Comparison of ENCODE assay signal across 9 cellular contexts in the genomic region with DNA sequence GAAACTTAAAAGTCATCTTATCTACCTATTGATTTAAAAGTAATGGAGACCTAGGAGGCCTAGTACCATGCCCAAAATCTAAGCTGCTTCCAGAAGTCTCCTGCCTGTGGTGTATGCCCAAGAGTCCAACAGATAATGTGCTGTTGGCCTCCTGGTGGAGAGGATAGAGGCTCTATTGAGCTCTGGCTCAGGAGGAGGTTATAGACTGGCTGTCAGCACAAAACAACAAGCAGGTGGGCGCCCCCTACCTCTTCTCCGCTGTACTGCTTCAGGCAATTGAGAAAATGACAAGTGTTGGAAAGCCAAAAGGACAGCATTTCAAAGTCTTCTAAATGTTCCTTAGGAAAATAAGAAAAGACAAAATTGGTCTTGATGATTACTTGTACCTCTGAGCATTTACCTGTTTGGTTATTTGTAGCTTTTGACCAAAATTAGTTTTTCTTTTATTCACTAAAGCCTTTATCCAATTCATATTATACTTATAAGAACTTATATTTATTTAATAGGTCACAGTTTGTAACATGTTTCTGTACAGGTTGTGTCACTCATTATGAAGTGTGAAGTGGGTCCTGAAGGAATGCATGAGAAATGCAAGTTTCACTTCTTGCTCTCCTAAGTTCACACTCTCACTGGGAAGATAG. TPM values are rescaled to one million over a fixed set of nuclear protein-coding genes. Genes with fewer than 3 reads are reported as not detected.
DNase-seq lines count a peak whose midpoint lies in the region; ATAC-seq lines count a peak whose summit lies in the region.
"Had no signal": no experiment of that assay in that cellular context is flagged by ENCODE, and none has a peak within 500 bp of the region (broad histone marks: within the 10 kb centered on the region; RNA-seq: fewer than 3 reads in every experiment).

No MANE protein-coding gene starts in this region.

- peak; percentile 66 for ATAC-seq in GM19397 (IDR thresholded peaks at IDR 0.05; ENCODE audit: unreplicated experiment)

- H3K9me3 ChIP-seq in CD8-positive, alpha-beta memory T cell (ENCODE audit: low read length): no peaks in the 10 kb centered on the region

- H3K36me3 ChIP-seq in CD8-positive, alpha-beta memory T cell (ENCODE audit: insufficient read depth, low read length): no peaks in the 10 kb centered on the region

- H3K9me3 Mint-ChIP-seq in CD8-positive, alpha-beta memory T cell: peaks cover 0 to 1% (median 0%) of the 10 kb centered on the region in 5 donors
- H3K9me3 Mint-ChIP-seq: activated naive CD4-positive, alpha-beta T cell treated with anti-CD3 and anti-CD28 coated beads, Interleukin-2, amount 50 U/mL, for 24 hours had no signal

- H3K27me3 ChIP-seq in CD8-positive, alpha-beta memory T cell (ENCODE audit: insufficient read depth, low read length, poor library complexity, severe bottlenecking): no peaks in the 10 kb centered on the region

- H3K4me3 ChIP-seq in CD8-positive, alpha-beta memory T cell (ENCODE audit: low read length): no peak overlapping the region

- no peak overlapping the region for H3K27ac ChIP-seq in CD8-positive, alpha-beta memory T cell (ENCODE audit: low read depth, low read length)

- no peaks in the 10 kb centered on the region for H3K4me1 Mint-ChIP-seq in CD8-positive, alpha-beta memory T cell
- H3K4me1 Mint-ChIP-seq: activated naive CD4-positive, alpha-beta T cell treated with anti-CD3 and anti-CD28 coated beads, Interleukin-2, amount 50 U/mL, for 24 hours had no signal

- CTCF ChIA-PET in CD8-positive, alpha-beta memory T cell (lab: Charles Lee): interaction anchor here (0.6 to 1.8 kb wide), 32 partner anchors 9 to 308 kb away, joined by 3 to 24 read pairs (median 4); no protein-coding TSS in a partner anchor

- H3K4me1 ChIP-seq in CD8-positive, alpha-beta memory T cell (ENCODE audit: insufficient read depth, low read length): no peaks in the 10 kb centered on the region

- H3K36me3 Mint-ChIP-seq in CD8-positive, alpha-beta memory T cell: peaks cover 0 to 4% (median 1%) of the 10 kb centered on the region in 3 donors
- H3K36me3 Mint-ChIP-seq: activated naive CD4-positive, alpha-beta T cell treated with anti-CD3 and anti-CD28 coated beads, Interleukin-2, amount 50 U/mL, for 24 hours had no signal

- DNase-seq in CD8-positive, alpha-beta memory T cell: peak; percentile 62 to 82 (median 63)
- DNase-seq in HS-27A (ENCODE audit: low read depth): peak; percentile 41
- peak; percentile 84 for DNase-seq in RPMI8226
- peak; percentile 49 to 60 for DNase-seq in activated T-helper 1 cell treated with anti-CD3 and anti-CD28 coated beads, Interleukin-2, amount 50 U/mL, for 16 hours (ENCODE audit: low read depth in 1 of 2, low spot score in 1 of 2)
- DNase-seq in foreskin melanocyte: peak; percentile 56
- DNase-seq in pulmonary artery endothelial cell (ENCODE audit: low read depth, low spot score): peak; percentile 19
- no peak for DNase-seq in occipital lobe (lab: John Stamatoyannopoulos, UW)

- no peaks in the 10 kb centered on the region for H3K27me3 Mint-ChIP-seq in CD8-positive, alpha-beta memory T cell
- H3K27me3 Mint-ChIP-seq: activated naive CD4-positive, alpha-beta T cell treated with anti-CD3 and anti-CD28 coated beads, Interleukin-2, amount 50 U/mL, for 24 hours had no signal

- H3K4me3 Mint-ChIP-seq in CD8-positive, alpha-beta memory T cell: no peak overlapping the region
- H3K4me3 Mint-ChIP-seq: activated naive CD4-positive, alpha-beta T cell treated with anti-CD3 and anti-CD28 coated beads, Interleukin-2, amount 50 U/mL, for 24 hours had no signal

- POLR2A ChIA-PET in CD8-positive, alpha-beta memory T cell (lab: Charles Lee): interaction anchor here (0.6 to 1.1 kb wide), 2 partner anchors 29 to 45 kb away, joined by 5 to 17 read pairs; no protein-coding TSS in a partner anchor

- H3K27ac Mint-ChIP-seq in CD8-positive, alpha-beta memory T cell: peak overlapping the region in 4 of 8 donors; percentile 18 to 66 (median 22)
- H3K27ac Mint-ChIP-seq: activated naive CD4-positive, alpha-beta T cell treated with anti-CD3 and anti-CD28 coated beads, Interleukin-2, amount 50 U/mL, for 24 hours had no signal

RNA-seq across cellular contexts. Expression of gene GNB5, which starts 17.2 kb away (rescaled TPM):
- total RNA-seq in CD8-positive, alpha-beta memory T cell: 10 to 100 TPM; 19.2 to 21.7 TPM
- 46.0 TPM for polyA plus RNA-seq in CD8-positive, alpha-beta memory T cell
- 29.7 and 32.1 TPM in 2 replicates for total RNA-seq in pulmonary artery endothelial cell
- 50.2 TPM for total RNA-seq in occipital lobe
